1 cellular context compared by ENCODE assay signal in genomic region chr5:139517683-139518564, GRCh38.
A peak's percentile ranks its signal among the peaks of the same experiment; 100 is the strongest.
TF ChIP-seq lines count a peak whose summit lies in the region.

No MANE protein-coding gene starts in this region.

TF ChIP-seq in K562, 482 proteins besides CTCF, POLR2A, EP300 and RAD21 (continued from another document and continues in another):
- peak; percentile 87 for TF ChIP-seq REST (CRISPR knock-in tag; IDR thresholded peaks at IDR 0.05; ENCODE audit: low read depth)
- no peak for TF ChIP-seq HIVEP1 (CRISPR knock-in tag; IDR thresholded peaks at IDR 0.05)
- TF ChIP-seq MGA (IDR thresholded peaks at IDR 0.05) = peak; percentile 99
- peak; percentile 76; the same call in 1 of the 2 replicates for TF ChIP-seq ZNF583 (CRISPR knock-in tag; IDR thresholded peaks at IDR 0.05)
- peak; percentile 97 for TF ChIP-seq HMGN3 (IDR thresholded peaks at IDR 0.05; ENCODE audit: borderline replicate concordance, extremely low read depth, insufficient read length, low read depth, low read length)
- TF ChIP-seq ZZZ3 (IDR thresholded peaks at IDR 0.05) = no peak
- TF ChIP-seq KLF6 (CRISPR knock-in tag; IDR thresholded peaks at IDR 0.05; ENCODE audit: borderline replicate concordance) = no peak; the same call in 1 of the 2 replicates
- no peak for TF ChIP-seq FOXP4 (CRISPR knock-in tag; IDR thresholded peaks at IDR 0.05; ENCODE audit: borderline replicate concordance)
- peak; percentile 91 for TF ChIP-seq THAP12 (CRISPR knock-in tag; IDR thresholded peaks at IDR 0.05)
- TF ChIP-seq PRDM10 (IDR thresholded peaks at IDR 0.05; ENCODE audit: partially characterized antibody) = peak; percentile 63
- no peak for TF ChIP-seq PKNOX1 (IDR thresholded peaks at IDR 0.05)
- TF ChIP-seq SMAD2 (IDR thresholded peaks at IDR 0.05; ENCODE audit: low read depth, low read length) = no peak
- TF ChIP-seq USF2 (CRISPR knock-in tag; IDR thresholded peaks at IDR 0.05) = no peak
- no peak for TF ChIP-seq ZNF217 (CRISPR knock-in tag; IDR thresholded peaks at IDR 0.05)
- peak; percentile 71; the same call in 1 of the 2 replicates for TF ChIP-seq SMAD3 (CRISPR knock-in tag; conservative IDR thresholded peaks at IDR 0.05)
- peak; percentile 72 for TF ChIP-seq KDM5B (IDR thresholded peaks at IDR 0.05; ENCODE audit: insufficient replicate concordance, low read depth, low read length)
- peak; percentile 84 to 86 for TF ChIP-seq MAZ (CRISPR knock-in tag; conservative IDR thresholded peaks at IDR 0.05 in 1 of 2, IDR thresholded peaks at IDR 0.05 in 1 of 2)
- peak; percentile 28; the same call in 1 of the 2 replicates for TF ChIP-seq ZNF41 (CRISPR knock-in tag; conservative IDR thresholded peaks at IDR 0.05)
- no peak for TF ChIP-seq PATZ1 (CRISPR knock-in tag; IDR thresholded peaks at IDR 0.05; ENCODE audit: borderline replicate concordance)
